8 cellular contexts compared by ENCODE assay signal in genomic region chr7:102288285-102288930, GRCh38. TPM values are rescaled to one million over a fixed set of nuclear protein-coding genes. Genes with fewer than 3 reads are reported as not detected.
DNase-seq lines count a peak whose midpoint lies in the region; ATAC-seq and TF ChIP-seq lines count a peak whose summit lies in the region.

No MANE protein-coding gene starts in this region.

- no peaks in the 10 kb centered on the region; a peak in 1 of 5 replicates for H3K9me3 Mint-ChIP-seq in H9
- no peaks in the 10 kb centered on the region for H3K9me3 Mint-ChIP-seq in activated B cell treated with CpG ODN at 0.5 μM for 24 hours

- H4K5ac ChIP-seq in H9 (ENCODE audit: insufficient read length, low read depth, low read length) (no peak overlapping the region), mesendoderm (ENCODE audit: low read length) (no peak overlapping the region)

- no peak overlapping the region for H3T11ph ChIP-seq in H9 (ENCODE audit: low read length)

- H3K79me1 ChIP-seq in H9 (ENCODE audit: insufficient read depth, low read depth, low read length, poor library complexity, severe bottlenecking), result no peaks in the 10 kb centered on the region
- no peaks in the 10 kb centered on the region for H3K79me1 ChIP-seq in mesendoderm (ENCODE audit: low read length)

- H2AFZ ChIP-seq in H9 (ENCODE audit: low read length), result no peak overlapping the region

- H4K8ac ChIP-seq in H9 (replicated peaks; ENCODE audit: insufficient read length, low read depth, low read length) (no peak overlapping the region), mesendoderm (ENCODE audit: low read depth, low read length) (no peak overlapping the region)

- H2BK20ac ChIP-seq in H9 (ENCODE audit: low read depth, low read length, poor library complexity, severe bottlenecking), result no peak overlapping the region

- H4K20me1 ChIP-seq in H9 (ENCODE audit: control insufficient read depth, insufficient read depth, insufficient read length), result no peaks in the 10 kb centered on the region

- H2AK5ac ChIP-seq in H9 (ENCODE audit: insufficient read length, low read length), result no peak overlapping the region
- no peak overlapping the region for H2AK5ac ChIP-seq in mesendoderm (ENCODE audit: low read length)

- no peak overlapping the region for H3K14ac ChIP-seq in H9 (ENCODE audit: insufficient read depth, low read length)

- H3K79me2 ChIP-seq in H9 (ENCODE audit: insufficient read depth, low read length) (no peaks in the 10 kb centered on the region), mesendoderm (ENCODE audit: control insufficient read depth, insufficient read depth, low read length) (no peaks in the 10 kb centered on the region)

- H3K27ac ChIP-seq in H9 (ENCODE audit: insufficient read length, low read depth, low read length), result no peak overlapping the region
- H3K27ac ChIP-seq in mesendoderm (ENCODE audit: low read depth, low read length), result no peak overlapping the region

- no peaks in the 10 kb centered on the region for H3K9me3 ChIP-seq in H9 (ENCODE audit: control insufficient read depth, low read depth, low read length)

- peak overlapping the region; percentile 64 to 81; a peak in 4 of 5 replicates for H3K4me3 Mint-ChIP-seq in H9
- H3K4me3 Mint-ChIP-seq in activated B cell treated with CpG ODN at 0.5 μM for 24 hours, result peak overlapping the region; percentile 83

- peak overlapping the region; percentile 86 for H3K4me2 ChIP-seq in H9 (ENCODE audit: insufficient read depth, insufficient read length, low read length)
- no peak overlapping the region for H3K4me2 ChIP-seq in mesendoderm (ENCODE audit: low read length)

- ATAC-seq in activated B cell treated with CpG ODN at 0.5 μM for 24 hours (ENCODE audit: low read depth) (no peak), HG02840 (IDR thresholded peaks at IDR 0.05; ENCODE audit: low FRiP score, unreplicated experiment) (no peak), GM18873 (IDR thresholded peaks at IDR 0.05; ENCODE audit: low FRiP score, unreplicated experiment) (no peak)

- H3K27me3 ChIP-seq in H9 (ENCODE audit: insufficient read depth, low read length), result no peaks in the 10 kb centered on the region
- no peaks in the 10 kb centered on the region for H3K27me3 ChIP-seq in mesendoderm (ENCODE audit: insufficient read depth, low read length, poor library complexity)

- H3K27ac Mint-ChIP-seq in H9 (no peak overlapping the region), activated B cell treated with CpG ODN at 0.5 μM for 24 hours (peak overlapping the region; percentile 84)

- H3K4me3 ChIP-seq in AG09309 (ENCODE audit: control insufficient read depth, low read depth, low read length) (peak overlapping the region; percentile 79), mesendoderm (ENCODE audit: low read length) (no peak overlapping the region)

- H3K56ac ChIP-seq in H9 (ENCODE audit: insufficient read length, low read depth, low read length) (no peak overlapping the region), mesendoderm (ENCODE audit: low read length) (no peak overlapping the region)

- TF ChIP-seq CTCF in AG09309 (IDR thresholded peaks at IDR 0.05; ENCODE audit: control insufficient read depth, insufficient read depth, low read depth, low read length, missing control alignments) (peak; percentile 12), H9 (conservative IDR thresholded peaks at IDR 0.05) (no peak), activated B cell treated with CpG ODN at 0.5 μM for 24 hours (IDR thresholded peaks at IDR 0.05) (no peak)

- WGBS in H9 (ENCODE audit: extremely low coverage, insufficient read length, low lambda C conversion rate), result no CpG with 5 or more reads among the region's 10 CpGs
- WGBS in mesendoderm (ENCODE audit: extremely low coverage, insufficient coverage, low lambda C conversion rate), result no CpG with 5 or more reads among the region's 10 CpGs

- POLR2A ChIA-PET in activated B cell treated with CpG ODN at 0.5 μM for 24 hours (lab: Charles Lee), result interaction anchor here (1.4 to 6.0 kb wide), 8 partner anchors 10 to 137 kb away, joined by 4 to 180 read pairs (median 15); partner anchors contain the start of gene PRKRIP1

- CTCF ChIA-PET in activated B cell treated with CpG ODN at 0.5 μM for 24 hours (lab: Charles Lee), result interaction anchor here (0.6 to 2.1 kb wide), 7 partner anchors 8 to 118 kb away, joined by 3 to 10 read pairs (median 4); no protein-coding TSS in a partner anchor

- H3K36me3 ChIP-seq in mesendoderm (ENCODE audit: control insufficient read depth, insufficient read depth, low read length), result no peaks in the 10 kb centered on the region

- H2BK15ac ChIP-seq in H9 (ENCODE audit: low read depth, low read length), result no peak overlapping the region
- H2BK15ac ChIP-seq in mesendoderm (replicated peaks; ENCODE audit: low read depth), result no peak overlapping the region

- DNase-seq in AG09309 (ENCODE audit: low read depth) (no peak), H9 (no peak), activated B cell treated with CpG ODN at 0.5 μM for 24 hours (no peak), mesendoderm (peak; percentile 23), NCI-H226 (no peak)
- no peak for DNase-seq in activated CD8-positive, alpha-beta memory T cell treated with anti-CD3 and anti-CD28 coated beads for 24 hours

- peaks cover 13% of the 10 kb centered on the region for H3K23me2 ChIP-seq in H9 (ENCODE audit: insufficient read length, low read depth, low read length, poor library complexity, severe bottlenecking)

- intact Hi-C loops in activated B cell treated with CpG ODN at 0.5 μM for 24 hours (cut with micrococcal nuclease), result loop anchor here (5.0 kb wide), 1 partner anchor 179 kb away; no protein-coding TSS in a partner anchor

- H3K9ac ChIP-seq in H9 (ENCODE audit: extremely low read depth, insufficient read length, low read length), result no peak overlapping the region
- H3K9ac ChIP-seq in mesendoderm (ENCODE audit: low read length), result no peak overlapping the region

- H3K4ac ChIP-seq in H9 (ENCODE audit: low read depth, low read length), result no peak overlapping the region
- no peak overlapping the region for H3K4ac ChIP-seq in mesendoderm (ENCODE audit: low read depth, low read length)

- H3K27me3 Mint-ChIP-seq in H9 (ENCODE audit: low read depth) (peaks cover 28% of the 10 kb centered on the region), activated B cell treated with CpG ODN at 0.5 μM for 24 hours (no peaks in the 10 kb centered on the region)

- H4K91ac ChIP-seq in H9 (ENCODE audit: insufficient read length, low read depth, low read length), result no peak overlapping the region

- H3K18ac ChIP-seq in H9 (ENCODE audit: insufficient read length, low read depth, low read length), result no peak overlapping the region
- no peak overlapping the region for H3K18ac ChIP-seq in mesendoderm (ENCODE audit: low read length)

- H3K4me1 Mint-ChIP-seq in H9, result peaks cover 21 to 32% of the 10 kb centered on the region in 2 experiments
- H3K4me1 Mint-ChIP-seq in activated B cell treated with CpG ODN at 0.5 μM for 24 hours, result peaks cover 77% of the 10 kb centered on the region

- no peak overlapping the region for H2BK5ac ChIP-seq in H9 (ENCODE audit: insufficient read length, low read length)
- no peak overlapping the region for H2BK5ac ChIP-seq in mesendoderm (ENCODE audit: low read length)

- H3K36me3 Mint-ChIP-seq in H9 (ENCODE audit: insufficient read depth in 1 of 3, low read depth in 3 of 3) (no peaks in the 10 kb centered on the region), activated B cell treated with CpG ODN at 0.5 μM for 24 hours (ENCODE audit: low read depth) (no peaks in the 10 kb centered on the region)

- H2BK120ac ChIP-seq in H9 (ENCODE audit: low read depth, low read length, poor library complexity, severe bottlenecking) (no peak overlapping the region), mesendoderm (ENCODE audit: low read depth, low read length) (no peak overlapping the region)

- no peak overlapping the region for H2BK12ac ChIP-seq in H9 (ENCODE audit: insufficient read length, low read depth, low read length)

- H3K4me1 ChIP-seq in H9 (ENCODE audit: insufficient read depth, low read length) (no peaks in the 10 kb centered on the region), mesendoderm (ENCODE audit: control insufficient read depth, low read depth, low read length) (peaks cover 2% of the 10 kb centered on the region)

- H3K23ac ChIP-seq in H9 (ENCODE audit: insufficient read length, low read depth, low read length), result no peak overlapping the region
- no peak overlapping the region for H3K23ac ChIP-seq in mesendoderm (ENCODE audit: low read length)

RNA-seq across cellular contexts. Expression of gene SH2B2, which starts 1.7 kb away (rescaled TPM):
- total RNA-seq in H9 (2021) (9.4 and 10.4 TPM in 2 replicates), activated B cell treated with CpG ODN at 0.5 μM for 24 hours (28.2 and 32.1 TPM in 2 replicates)
- polyA plus RNA-seq in mesendoderm (2013, experiment 1 of 2), result 3.1 TPM
- 3.2 TPM for polyA plus RNA-seq in mesendoderm (2013, experiment 2 of 2)
